Comparison of ENCODE assay signal across 8 cellular contexts in the genomic region with DNA sequence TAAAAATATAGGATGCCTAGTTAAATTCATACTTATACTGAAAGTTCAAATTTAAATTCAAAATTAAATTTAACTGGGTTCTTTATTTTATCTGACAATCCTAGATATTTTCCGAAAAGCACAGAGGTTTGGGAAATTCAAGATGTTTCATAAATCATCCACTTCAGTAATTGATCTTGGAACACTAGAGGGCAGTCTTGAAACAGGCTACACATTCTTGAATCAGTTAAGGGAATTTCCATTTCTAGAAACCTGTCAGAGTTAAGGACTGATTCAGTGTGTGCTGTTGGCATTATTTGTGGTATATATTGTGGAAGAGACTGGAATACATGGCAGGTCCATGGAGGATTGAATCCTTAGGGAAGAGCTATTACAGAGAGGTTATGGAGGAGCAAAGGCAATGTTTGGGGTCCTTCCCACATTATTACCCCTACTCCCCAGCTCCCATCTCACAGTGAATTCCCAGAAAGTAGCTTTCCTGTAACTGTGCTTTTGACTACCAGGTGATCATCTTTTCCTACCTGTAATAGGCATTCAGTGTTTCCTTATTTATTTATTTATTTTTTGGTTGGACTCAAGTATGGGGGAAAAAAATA.
DNase-seq lines count a peak whose midpoint lies in the region; ATAC-seq, FAIRE-seq and TF ChIP-seq lines count a peak whose summit lies in the region.

No MANE protein-coding gene starts in this region.

- RAD21 ChIA-PET in HCT116 (lab: Charles Lee; ENCODE audit: low non-redundant PET in 1 of 2, low total read pairs in 2 of 2, uncharacterized antibody in 2 of 2, unreplicated experiment in 2 of 2) = interaction anchor here in 1 of 2 experiments (0.9 kb wide), 1 partner anchor 509 kb away, joined by 8 read pairs; no protein-coding TSS in a partner anchor

- peak; percentile 96 for FAIRE-seq in G401.6 (lab: Jason Lieb, UNC)
- peak; percentile 97 for FAIRE-seq in TTC549 (lab: Jason Lieb, UNC)

- no peaks in the 10 kb centered on the region for H3K79me2 ChIP-seq in HCT116 (ENCODE audit: insufficient read depth, low read length)

- intact Hi-C loops in HCT116 (cut with micrococcal nuclease) (loop anchor here (1.0 to 5.0 kb wide), 7 partner anchors 192 to 617 kb away; a partner anchor contains a TSS), psoas muscle (cut with DNase I) (no loop called here)

- no peaks in the 10 kb centered on the region for H3K9me2 ChIP-seq in HCT116 (ENCODE audit: insufficient read depth)

- H3K27ac ChIP-seq in HCT116 (ENCODE audit: low read depth, low read length) (no peak overlapping the region), psoas muscle (no peak overlapping the region)

- DNase-seq in 8988T (peak; percentile 14), HCT116 (ENCODE audit: low read depth, low spot score) (peak; percentile 57), NB4 (ENCODE audit: low read depth) (peak; percentile 63), foreskin melanocyte (peak; percentile 42), psoas muscle (no peak)

- no TSS peak for BruUV-seq in HCT116 (replicated peaks; lab: Mats Ljungman, UMichigan)

- H3K9me3 ChIP-seq in HCT116 (ENCODE audit: control insufficient read depth in 1 of 2, insufficient read depth in 1 of 2, low read depth in 1 of 2, low read length in 2 of 2) (no peaks in the 10 kb centered on the region), psoas muscle (no peaks in the 10 kb centered on the region)

- H4K20me1 ChIP-seq in HCT116 (ENCODE audit: insufficient read depth) = no peaks in the 10 kb centered on the region

- peak; percentile 74 for ATAC-seq in HCT116
- peak in 2 of 4 donors; percentile 29 to 34 for ATAC-seq in psoas muscle
- no peak for ATAC-seq in GM19395 (IDR thresholded peaks at IDR 0.05; ENCODE audit: unreplicated experiment)

- TF ChIP-seq CTCF in HCT116 (IDR thresholded peaks at IDR 0.05 in 2 of 3, conservative IDR thresholded peaks at IDR 0.05 in 1 of 3; ENCODE audit: borderline replicate concordance in 1 of 3, insufficient read depth in 1 of 3, low read depth in 2 of 3, low read length in 2 of 3) (peak; percentile 62 to 89 (median 83)), NB4 (IDR thresholded peaks at IDR 0.05; ENCODE audit: low read depth, low read length) (peak; percentile 25), psoas muscle (IDR thresholded peaks at IDR 0.05) (peak; percentile 57)

- POLR2A ChIA-PET in HCT116 (lab: Charles Lee) = no interaction called here

- no peak overlapping the region for H2AFZ ChIP-seq in HCT116 (ENCODE audit: low read depth, low read length, poor library complexity, severe bottlenecking)

- H3K9ac ChIP-seq in HCT116 (ENCODE audit: low read length) = no peak overlapping the region

- H3K4me1 ChIP-seq in HCT116 (ENCODE audit: control insufficient read depth in 1 of 2, insufficient read depth in 2 of 2, low read length in 2 of 2) (no peaks in the 10 kb centered on the region), psoas muscle (no peaks in the 10 kb centered on the region)

- no peak for TF ChIP-seq POLR2A in HCT116 (IDR thresholded peaks at IDR 0.05; ENCODE audit: borderline replicate concordance, extremely low read depth, insufficient read depth, insufficient read length)
- TF ChIP-seq POLR2A in NB4 (IDR thresholded peaks at IDR 0.05; ENCODE audit: extremely low read depth, insufficient read length) = no peak

- peak; percentile 93 for TF ChIP-seq RAD21 in HCT116 (IDR thresholded peaks at IDR 0.05; ENCODE audit: low read depth)

- CTCF ChIA-PET in HCT116 (lab: Charles Lee) = interaction anchor here (0.6 to 3.0 kb wide), 7 partner anchors 10 to 513 kb away, joined by 3 to 13 read pairs (median 10); no protein-coding TSS in a partner anchor

- H3K4me3 ChIP-seq in HCT116 (replicated peaks in 1 of 2; ENCODE audit: low read depth in 1 of 2, low read length in 2 of 2) (no peak overlapping the region), NB4 (ENCODE audit: low read depth, low read length) (no peak overlapping the region), psoas muscle (no peak overlapping the region)

- WGBS in psoas muscle, 3 donors = 16 to 26% (median 18%) methylated on average over 1 of the region's 1 CpG

- no peak overlapping the region for H3K4me2 ChIP-seq in HCT116 (ENCODE audit: low read length)

- H3K27me3 ChIP-seq in HCT116 (ENCODE audit: insufficient read depth, low read length) = no peaks in the 10 kb centered on the region
- H3K27me3 ChIP-seq in psoas muscle (ENCODE audit: insufficient read depth in 3 of 3, low read length in 2 of 3) = no peaks in the 10 kb centered on the region

- H3K36me3 ChIP-seq in HCT116 (ENCODE audit: control insufficient read depth in 1 of 2, insufficient read depth in 2 of 2, low read length in 2 of 2) = no peaks in the 10 kb centered on the region
- H3K36me3 ChIP-seq in psoas muscle (ENCODE audit: insufficient read depth in 1 of 2, low read depth in 1 of 2) = peaks cover 0 to 87% of the 10 kb centered on the region in 2 donors

TF ChIP-seq in HCT116, 20 proteins besides CTCF, POLR2A, EP300 and RAD21:
- TF ChIP-seq POLR2AphosphoS5 (IDR thresholded peaks at IDR 0.05; ENCODE audit: low read depth, low read length) (no peak), ELF1 (IDR thresholded peaks at IDR 0.05; ENCODE audit: borderline replicate concordance, low read depth) (no peak), YY1 (IDR thresholded peaks at IDR 0.05; ENCODE audit: extremely low read depth, insufficient replicate concordance, low read depth, low read length) (no peak), EGR1 (IDR thresholded peaks at IDR 0.05; ENCODE audit: low read depth) (no peak), EZH2phosphoT487 (IDR thresholded peaks at IDR 0.05; ENCODE audit: borderline replicate concordance) (no peak), SP1 (IDR thresholded peaks at IDR 0.05; ENCODE audit: low read depth) (no peak), ZNF274 (IDR thresholded peaks at IDR 0.05; ENCODE audit: low read depth, low read length) (no peak), SRF (IDR thresholded peaks at IDR 0.05; ENCODE audit: low read depth) (no peak), ZFX (IDR thresholded peaks at IDR 0.05) (no peak), SIN3A (IDR thresholded peaks at IDR 0.05; ENCODE audit: low read depth) (no peak), JUND (IDR thresholded peaks at IDR 0.05) (no peak), FOSL1 (IDR thresholded peaks at IDR 0.05; ENCODE audit: low read depth) (no peak)
- TF ChIP-seq, protein P1, sequence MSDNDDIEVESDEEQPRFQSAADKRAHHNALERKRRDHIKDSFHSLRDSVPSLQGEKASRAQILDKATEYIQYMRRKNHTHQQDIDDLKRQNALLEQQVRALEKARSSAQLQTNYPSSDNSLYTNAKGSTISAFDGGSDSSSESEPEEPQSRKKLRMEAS (IDR thresholded peaks at IDR 0.05) = no peak
- TF ChIP-seq, protein P2, sequence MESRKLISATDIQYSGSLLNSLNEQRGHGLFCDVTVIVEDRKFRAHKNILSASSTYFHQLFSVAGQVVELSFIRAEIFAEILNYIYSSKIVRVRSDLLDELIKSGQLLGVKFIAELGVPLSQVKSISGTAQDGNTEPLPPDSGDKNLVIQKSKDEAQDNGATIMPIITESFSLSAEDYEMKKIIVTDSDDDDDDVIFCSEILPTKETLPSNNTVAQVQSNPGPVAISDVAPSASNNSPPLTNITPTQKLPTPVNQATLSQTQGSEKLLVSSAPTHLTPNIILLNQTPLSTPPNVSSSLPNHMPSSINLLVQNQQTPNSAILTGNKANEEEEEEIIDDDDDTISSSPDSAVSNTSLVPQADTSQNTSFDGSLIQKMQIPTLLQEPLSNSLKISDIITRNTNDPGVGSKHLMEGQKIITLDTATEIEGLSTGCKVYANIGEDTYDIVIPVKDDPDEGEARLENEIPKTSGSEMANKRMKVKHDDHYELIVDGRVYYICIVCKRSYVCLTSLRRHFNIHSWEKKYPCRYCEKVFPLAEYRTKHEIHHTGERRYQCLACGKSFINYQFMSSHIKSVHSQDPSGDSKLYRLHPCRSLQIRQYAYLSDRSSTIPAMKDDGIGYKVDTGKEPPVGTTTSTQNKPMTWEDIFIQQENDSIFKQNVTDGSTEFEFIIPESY (IDR thresholded peaks at IDR 0.05; ENCODE audit: extremely low read depth, insufficient replicate concordance, low read length) = no peak

Comparison
In these comparisons a context has a peak if more than half of its experiments do, and no peak if none do; other contexts are left out.
1. DNase-seq: peak in 8988T (single experiment), HCT116 (single experiment), NB4 (single experiment) and foreskin melanocyte (single experiment); none in psoas muscle (0 of 2).
2. CTCF ChIP-seq: peak in every context shown above with its lines; median percentile 83 in HCT116; 57 in psoas muscle; 25 in NB4.